Comparison of ENCODE assay signal across 11 cellular contexts in genomic region chr15:44912186-44912585, GRCh38. TPM values are rescaled to one million over a fixed set of nuclear protein-coding genes. Genes with fewer than 3 reads are reported as not detected.
"Had no signal": no experiment of that assay in that cellular context is flagged by ENCODE, and none has a peak within 500 bp of the region (broad histone marks: within the 10 kb centered on the region; RNA-seq: fewer than 3 reads in every experiment).

No MANE protein-coding gene starts in this region.

RNA-seq across cellular contexts. Expression of gene TERB2, which starts 44.3 kb away (rescaled TPM):
- total RNA-seq: OCI-LY7, PC-3, PC-9, Peyer's patch, Right ventricle myocardium inferior, Right ventricle myocardium superior, RPMI7951, SJCRH30, SJSA1, SK-MEL-5 had no signal
- polyA plus RNA-seq: SK-N-SH had no signal
